In genomic region chr1:229149435-229149834, GRCh38 we compare ENCODE assay signal across 21 cellular contexts.
"Had no signal": no experiment of that assay in that cellular context is flagged by ENCODE, and none has a peak within 500 bp of the region (broad histone marks: within the 10 kb centered on the region; RNA-seq: fewer than 3 reads in every experiment).

No MANE protein-coding gene starts in this region.

- H3K4me3 ChIP-seq: colonic mucosa, heart left ventricle, lung, ovary, right atrium auricular region, thoracic aorta, transverse colon had no signal

- H3K27ac ChIP-seq: colonic mucosa, heart left ventricle, ovary, right atrium auricular region, thoracic aorta, transverse colon had no signal

- DNase-seq: colonic mucosa; dermis blood vessel endothelial cell; effector CD4-positive, alpha-beta T cell; heart left ventricle; hippocampal formation; left colon; left ventricle myocardium superior; mesenchymal stem cell; naive B cell; nucleus accumbens; ovary; small intestine; stimulated activated CD4-positive, alpha-beta T cell treated with anti-CD3 and anti-CD28 coated beads, Interleukin-12 subunit alpha, Interleukin-12 subunit beta, amount 100 ng/mL, for 4 hours; substantia nigra; transverse colon had no signal

- FAIRE-seq: frontal cortex, small intestine had no signal

- H3K9me3 Mint-ChIP-seq: naive B cell; neural crest cell; stimulated activated naive CD8-positive, alpha-beta T cell treated with anti-CD3 and anti-CD28 coated beads, Interleukin-15, Interleukin-2, amounts not matched to agents 100 ng/mL and 50 ng/mL, for 24 hours had no signal

- ATAC-seq: left colon, left ventricle myocardium superior had no signal

- H3K4me1 ChIP-seq: colonic mucosa, transverse colon had no signal

- H3K4me3 Mint-ChIP-seq: naive B cell; neural crest cell; stimulated activated naive CD8-positive, alpha-beta T cell treated with anti-CD3 and anti-CD28 coated beads, Interleukin-15, Interleukin-2, amounts not matched to agents 100 ng/mL and 50 ng/mL, for 24 hours had no signal

- H3K36me3 Mint-ChIP-seq: naive B cell had no signal

- H3K36me3 ChIP-seq: colonic mucosa, heart left ventricle, ovary, right atrium auricular region, thoracic aorta, transverse colon had no signal

- H3K27me3 Mint-ChIP-seq: stimulated activated naive CD8-positive, alpha-beta T cell treated with anti-CD3 and anti-CD28 coated beads, Interleukin-15, Interleukin-2, amounts not matched to agents 100 ng/mL and 50 ng/mL, for 24 hours had no signal

- H3K27me3 ChIP-seq: colonic mucosa, ovary, right atrium auricular region, transverse colon had no signal

- H3K27ac Mint-ChIP-seq: naive B cell; stimulated activated naive CD8-positive, alpha-beta T cell treated with anti-CD3 and anti-CD28 coated beads, Interleukin-15, Interleukin-2, amounts not matched to agents 100 ng/mL and 50 ng/mL, for 24 hours had no signal

- H3K9me3 ChIP-seq: colonic mucosa, ovary, right atrium auricular region, thoracic aorta, transverse colon had no signal
